1 cellular context compared by ENCODE assay signal in genomic region chr7:118946283-118946682, GRCh38.
TF ChIP-seq lines count a peak whose summit lies in the region.

No MANE protein-coding gene starts in this region.

TF ChIP-seq in GM23338, 12 proteins besides CTCF, POLR2A, EP300 and RAD21 (continued from another document):
- TF ChIP-seq ZNF462 (CRISPR knock-in tag; IDR thresholded peaks at IDR 0.05) (no peak), JUNB (IDR thresholded peaks at IDR 0.05; ENCODE audit: unreplicated experiment) (no peak), ETS1 (IDR thresholded peaks at IDR 0.05) (no peak), ZNF114 (CRISPR knock-in tag; IDR thresholded peaks at IDR 0.05) (no peak), NANOG (IDR thresholded peaks at IDR 0.05; ENCODE audit: borderline replicate concordance) (no peak), EZH2phosphoT487 (IDR thresholded peaks at IDR 0.05; ENCODE audit: unreplicated experiment) (no peak), EZH2 (IDR thresholded peaks at IDR 0.05; ENCODE audit: low read depth, unreplicated experiment) (no peak)
